Comparison of ENCODE assay signal across 8 cellular contexts in the genomic region with DNA sequence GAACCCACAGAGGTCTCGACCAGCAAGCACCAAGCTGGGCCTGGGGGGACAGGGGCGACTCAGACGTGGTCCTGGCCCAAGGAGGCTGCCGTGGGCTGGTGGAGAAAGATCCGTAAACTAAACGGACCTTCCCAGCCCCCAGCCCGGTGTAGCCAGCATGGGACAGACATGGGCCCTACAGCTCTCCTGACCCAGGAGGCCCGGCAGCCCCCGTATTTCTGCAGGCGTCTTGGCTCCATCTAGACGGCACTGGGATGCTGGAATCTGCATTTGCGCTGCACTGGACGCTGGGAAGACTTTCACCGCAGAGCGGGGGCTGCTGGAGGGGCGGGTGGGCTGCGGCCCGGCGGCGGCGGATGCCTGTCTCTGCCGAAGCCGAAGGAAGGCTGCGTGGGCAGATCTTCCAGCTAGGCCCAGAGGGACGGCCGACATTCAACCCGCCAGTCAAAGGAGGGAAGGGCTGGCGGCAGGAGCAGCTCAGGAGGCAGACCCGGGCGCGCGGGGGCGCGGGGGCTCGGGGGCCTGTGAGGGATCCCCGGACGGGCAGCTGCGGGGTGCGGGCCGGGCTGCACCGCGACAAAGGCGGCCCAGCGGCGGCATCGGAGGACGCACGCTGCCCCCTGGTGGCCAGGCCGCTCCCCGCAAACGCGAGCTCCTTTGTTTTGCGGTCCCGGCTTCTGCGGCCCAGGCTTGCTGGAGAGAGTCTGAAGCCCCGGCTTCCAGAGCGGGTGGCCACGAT.
DNase-seq lines count a peak whose midpoint lies in the region; ATAC-seq and TF ChIP-seq lines count a peak whose summit lies in the region.

No MANE protein-coding gene starts in this region.

- TF ChIP-seq EP300 in tibial nerve (IDR thresholded peaks at IDR 0.05): no peak

- H3K4me3 ChIP-seq in RWPE2 (ENCODE audit: severe bottlenecking) (no peak overlapping the region), osteoblast (ENCODE audit: insufficient read depth, low read length) (peak overlapping the region; percentile 66), tibial nerve (peak overlapping the region; percentile 23 to 54 (median 32))

- H3K4me1 ChIP-seq in RWPE2 (ENCODE audit: insufficient read depth, poor library complexity, severe bottlenecking): no peaks in the 10 kb centered on the region
- no peaks in the 10 kb centered on the region for H3K4me1 ChIP-seq in osteoblast (ENCODE audit: insufficient read depth, low read length)
- peaks cover 0 to 19% (median 2%) of the 10 kb centered on the region in 4 donors for H3K4me1 ChIP-seq in tibial nerve

- DNase-seq in SIG-M5 treated with dmso at 0.1 percent for 504 hours (lab: John Stamatoyannopoulos, UW; ENCODE audit: unreplicated experiment) (peak; percentile 58), SIG-M5 (lab: John Stamatoyannopoulos, UW) (no peak), RWPE2 (ENCODE audit: low spot score) (no peak), activated gamma-delta T cell (lab: John Stamatoyannopoulos, UW) (peak; percentile 16), globus pallidus (ENCODE audit: low spot score) (peak; percentile 51), osteoblast (ENCODE audit: insufficient read length, low spot score, missing footprints) (peak; percentile 98), tibial nerve (ENCODE audit: low spot score in 2 of 2) (peak; percentile 37 to 47)

- peak overlapping the region; percentile 51 for H2AFZ ChIP-seq in osteoblast (ENCODE audit: low read length)

- H3K27ac ChIP-seq in RWPE2 (ENCODE audit: poor library complexity, severe bottlenecking): no peak overlapping the region
- no peak overlapping the region for H3K27ac ChIP-seq in osteoblast (ENCODE audit: low read depth, low read length)
- no peak overlapping the region for H3K27ac ChIP-seq in tibial nerve

- H3K79me2 ChIP-seq in osteoblast (ENCODE audit: insufficient read depth, low read length): no peaks in the 10 kb centered on the region

- H3K9me3 ChIP-seq in RWPE2 (ENCODE audit: severe bottlenecking) (no peaks in the 10 kb centered on the region), osteoblast (ENCODE audit: low read depth, low read length) (no peaks in the 10 kb centered on the region), tibial nerve (no peaks in the 10 kb centered on the region)

- 9 to 11% methylated on average over 24 to 35 of the region's 58 CpGs for WGBS in tibial nerve, 2 donors

- no peaks in the 10 kb centered on the region for H4K20me1 ChIP-seq in osteoblast (ENCODE audit: insufficient read depth, low read length)

- ATAC-seq in HG03565 (IDR thresholded peaks at IDR 0.05; ENCODE audit: unreplicated experiment) (peak; percentile 46), RWPE2 (ENCODE audit: low read depth) (peak; percentile 79)

- TF ChIP-seq POLR2A in tibial nerve (IDR thresholded peaks at IDR 0.05): no peak

- peak; percentile 96 for TF ChIP-seq CTCF in RWPE2 (IDR thresholded peaks at IDR 0.05; ENCODE audit: poor library complexity, severe bottlenecking)
- TF ChIP-seq CTCF in osteoblast (IDR thresholded peaks at IDR 0.05; ENCODE audit: extremely low read depth, low read depth, low read length): peak; percentile 52
- TF ChIP-seq CTCF in tibial nerve (IDR thresholded peaks at IDR 0.05): peak; percentile 75 to 92 (median 86)

- H3K36me3 ChIP-seq in RWPE2 (ENCODE audit: low read depth) (no peaks in the 10 kb centered on the region), osteoblast (ENCODE audit: insufficient read depth, low read length) (no peaks in the 10 kb centered on the region), tibial nerve (no peaks in the 10 kb centered on the region)

- peaks cover 13% of the 10 kb centered on the region for H3K27me3 ChIP-seq in RWPE2 (ENCODE audit: insufficient read depth, poor library complexity, severe bottlenecking)
- no peaks in the 10 kb centered on the region for H3K27me3 ChIP-seq in osteoblast (ENCODE audit: insufficient read depth, low read length)
- peaks cover 0 to 8% of the 10 kb centered on the region in 2 donors for H3K27me3 ChIP-seq in tibial nerve

- H3K4me2 ChIP-seq in osteoblast (ENCODE audit: insufficient read depth, low read length): peak overlapping the region; percentile 74

Comparison
In these comparisons a context has a peak if more than half of its experiments do, and no peak if none do; other contexts are left out.
1. DNase-seq: peak in SIG-M5 treated with dmso at 0.1 percent for 504 hours (single experiment), activated gamma-delta T cell (single experiment), globus pallidus (single experiment), osteoblast (single experiment) and tibial nerve (2 of 2); none in SIG-M5 (single experiment) and RWPE2 (single experiment).
2. Peak in every context shown above with its lines, with median percentiles within 50 percentile points of each other: CTCF ChIP-seq.